Comparison of ENCODE assay signal across 23 cellular contexts in the genomic region with DNA sequence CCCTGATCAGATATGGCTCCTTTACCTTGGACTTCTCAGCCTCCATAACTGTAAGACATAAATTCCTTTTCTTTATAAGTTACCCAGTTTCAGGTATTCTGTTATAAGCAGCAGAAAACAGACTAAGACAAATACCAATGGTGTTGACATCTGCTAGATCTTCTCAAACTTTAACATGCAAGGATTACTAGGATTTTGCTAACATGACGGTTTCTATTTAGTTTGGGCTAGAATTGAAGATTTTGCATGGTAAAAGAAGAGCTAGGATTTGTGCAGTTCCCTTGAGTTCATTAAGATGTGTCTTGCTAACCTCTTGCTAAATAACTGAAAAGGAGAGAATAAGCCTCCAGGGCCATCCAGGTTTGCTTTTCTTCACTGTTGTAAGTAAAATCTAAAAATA.
"Had no signal": no experiment of that assay in that cellular context is flagged by ENCODE, and none has a peak within 500 bp of the region (broad histone marks: within the 10 kb centered on the region; RNA-seq: fewer than 3 reads in every experiment).

No MANE protein-coding gene starts in this region.

- ATAC-seq: Panc1, PC-3, T-cell had no signal

- H3K36me3 ChIP-seq: MG63 had no signal

- H3K9me3 ChIP-seq: MG63, SK-N-SH had no signal

- H3K4me2 ChIP-seq: SK-N-SH had no signal

- H3K27me3 ChIP-seq: MG63 had no signal

- H3K4me3 ChIP-seq: MG63 had no signal

- DNase-seq: KBM-7, MG63, NCI-H1092, NCI-H1105 treated with DMSO at 0.1 percent for 48 hours, NCI-H1417 treated with DMSO at 0.1 percent for 48 hours, NCI-H146, NCI-H1694 treated with DMSO at 0.1 percent for 48 hours, NCI-H1930, NCI-H2081, NCI-H2107, NCI-H2227 treated with DMSO at 0.1 percent for 48 hours, NCI-H446, NCI-H510A, NCI-H524 treated with DMSO at 0.1 percent for 48 hours, NCI-H69, NCI-H774, PC-3, SHP77, SK-N-SH, SW 1271, T-cell had no signal

- H3K9ac ChIP-seq: SK-N-SH had no signal

- H3K27ac ChIP-seq: RWPE1 had no signal
